ENCODE assay signal across 13 cellular contexts in the genomic region with DNA sequence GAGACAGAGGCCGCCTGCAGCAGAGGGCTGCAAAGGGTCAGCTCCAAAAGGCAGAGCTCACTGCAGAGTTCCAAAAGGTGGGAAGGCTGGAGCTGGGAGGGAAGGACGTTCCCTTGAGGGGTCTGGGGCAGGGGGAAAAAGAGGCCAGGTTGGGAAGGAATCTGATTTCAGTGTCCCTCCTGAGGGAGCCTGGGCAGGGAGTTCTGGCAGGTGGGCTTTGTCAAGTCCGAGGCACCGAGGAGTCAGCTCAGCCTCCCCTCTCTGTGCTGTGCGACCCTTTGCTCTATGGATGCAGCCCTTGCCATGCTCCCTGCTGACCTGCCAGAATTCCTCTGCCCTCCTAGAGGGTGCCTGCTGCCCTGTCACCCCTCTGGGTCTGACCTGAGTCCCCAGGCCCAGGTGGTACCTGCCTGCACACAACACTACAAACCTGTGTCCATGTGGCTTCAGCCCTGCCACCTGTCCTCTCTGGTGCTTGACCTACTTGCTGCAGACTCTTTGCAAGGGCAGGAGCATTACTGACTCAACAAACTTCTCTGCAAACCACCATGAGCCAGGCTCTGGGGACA.
DNase-seq lines count a peak whose midpoint lies in the region; ATAC-seq and TF ChIP-seq lines count a peak whose summit lies in the region.
"Had no signal": no experiment of that assay in that cellular context is flagged by ENCODE, and none has a peak within 500 bp of the region (broad histone marks: within the 10 kb centered on the region; RNA-seq: fewer than 3 reads in every experiment).

No MANE protein-coding gene starts in this region.

- H3K27me3 ChIP-seq in NT2/D1 (ENCODE audit: insufficient read depth, insufficient read length) = peaks cover under 1% of the 10 kb centered on the region
- H3K27me3 ChIP-seq in endodermal cell (ENCODE audit: control insufficient read depth, insufficient read depth, low read length, poor library complexity, severe bottlenecking) = no peaks in the 10 kb centered on the region
- no peaks in the 10 kb centered on the region for H3K27me3 ChIP-seq in trophoblast cell (ENCODE audit: insufficient read depth, low read length)
- H3K27me3 ChIP-seq: BLaER1 had no signal

- H3K4me3 Mint-ChIP-seq in endodermal cell = no peak overlapping the region
- H3K4me3 Mint-ChIP-seq: CD8-positive, alpha-beta memory T cell had no signal

- H4K91ac ChIP-seq in trophoblast cell (ENCODE audit: low read depth, low read length) = no peak overlapping the region

- H3K9ac ChIP-seq in NT2/D1 (ENCODE audit: insufficient read length, low read depth) (peak overlapping the region; percentile 39), endodermal cell (ENCODE audit: extremely low read depth, low read length, poor library complexity, severe bottlenecking) (no peak overlapping the region), trophoblast cell (ENCODE audit: low read length) (no peak overlapping the region)
- H3K9ac ChIP-seq: BLaER1 had no signal

- H3K9me3 ChIP-seq in NT2/D1 (ENCODE audit: insufficient read depth, low read length) (0 out of 2 replicates have a peak, but pooled peaks cover 5% of the 10 kb centered on the region), endodermal cell (ENCODE audit: control insufficient read depth, low read length) (no peaks in the 10 kb centered on the region), trophoblast cell (ENCODE audit: insufficient read depth, low read depth, low read length) (peaks cover under 1% of the 10 kb centered on the region)
- H3K9me3 ChIP-seq: BLaER1, Caco-2 had no signal

- H3K36me3 Mint-ChIP-seq in endodermal cell (ENCODE audit: low read depth) = no peaks in the 10 kb centered on the region
- H3K36me3 Mint-ChIP-seq: CD8-positive, alpha-beta memory T cell had no signal

- no peak overlapping the region for H2AFZ ChIP-seq in trophoblast cell (ENCODE audit: insufficient read depth, low read length, poor library complexity)

- no peaks in the 10 kb centered on the region for H3K36me3 ChIP-seq in NT2/D1 (ENCODE audit: insufficient read depth, insufficient read length, low read length)
- H3K36me3 ChIP-seq in endodermal cell (ENCODE audit: control insufficient read depth, insufficient read depth, low read length) = no peaks in the 10 kb centered on the region
- no peaks in the 10 kb centered on the region for H3K36me3 ChIP-seq in trophoblast cell (ENCODE audit: control insufficient read depth in 1 of 2, insufficient read depth in 2 of 2, low read length in 2 of 2)
- H3K36me3 ChIP-seq: BLaER1 had no signal

- H3K79me2 ChIP-seq in trophoblast cell (ENCODE audit: control insufficient read depth, insufficient read depth, low read length, poor library complexity) = no peaks in the 10 kb centered on the region

- H3K4me1 ChIP-seq in NT2/D1 (ENCODE audit: insufficient read depth, insufficient read length) (peaks cover 17% of the 10 kb centered on the region), endodermal cell (ENCODE audit: control insufficient read depth, insufficient read depth, low read length) (peaks cover 8% of the 10 kb centered on the region), trophoblast cell (ENCODE audit: control insufficient read depth in 1 of 2, insufficient read depth in 2 of 2, low read length in 2 of 2) (no peaks in the 10 kb centered on the region)
- H3K4me1 ChIP-seq: Caco-2 had no signal

- H3K27me3 Mint-ChIP-seq in endodermal cell (ENCODE audit: insufficient read depth) = peaks cover 7% of the 10 kb centered on the region

- H3K23ac ChIP-seq in trophoblast cell (ENCODE audit: low read length) = peak overlapping the region; percentile 30

- H2BK12ac ChIP-seq in trophoblast cell (ENCODE audit: low read length) = no peak overlapping the region

- H3K4me1 Mint-ChIP-seq in endodermal cell = peaks cover 18% of the 10 kb centered on the region
- H3K4me1 Mint-ChIP-seq: CD8-positive, alpha-beta memory T cell had no signal

- H3K79me1 ChIP-seq in trophoblast cell (ENCODE audit: low read length) = no peaks in the 10 kb centered on the region

- ATAC-seq in GM18873 (IDR thresholded peaks at IDR 0.05; ENCODE audit: low FRiP score, unreplicated experiment) = no peak

- H3K4me3 ChIP-seq in NT2/D1 (ENCODE audit: insufficient read length, low read depth) (no peak overlapping the region), endodermal cell (ENCODE audit: low read length) (no peak overlapping the region), trophoblast cell (ENCODE audit: low read depth, low read length) (no peak overlapping the region)
- H3K4me3 ChIP-seq: BLaER1 had no signal

- H4K12ac ChIP-seq in trophoblast cell (ENCODE audit: low read depth, low read length) = no peak overlapping the region

- in situ Hi-C loops in G401 (cut with HindIII; ENCODE audit: low sequenced_read_pairs) = no loop called here

- WGBS in endodermal cell (ENCODE audit: insufficient coverage in 1 of 2, insufficient read length in 1 of 2), 2 experiments = 63 to 85% methylated on average over 2 to 5 of the region's 5 CpGs
- WGBS in trophoblast cell (ENCODE audit: extremely low coverage, insufficient coverage, insufficient read length) = no CpG with 5 or more reads among the region's 5 CpGs

- no peak overlapping the region for H3K4me2 ChIP-seq in trophoblast cell (ENCODE audit: low read length)
- H3K4me2 ChIP-seq: BLaER1 had no signal

- peak; percentile 45 for DNase-seq in G401 (ENCODE audit: low spot score)
- no peak for DNase-seq in NT2/D1 (ENCODE audit: low read depth, low spot score)
- DNase-seq in endodermal cell = peak; percentile 45
- no peak for DNase-seq in trophoblast cell
- DNase-seq in NCI-H1694 treated with DMSO at 0.1 percent for 48 hours (lab: John Stamatoyannopoulos, UW) = no peak
- no peak for DNase-seq in NCI-H1105 treated with DMSO at 0.1 percent for 48 hours (lab: John Stamatoyannopoulos, UW)
- no peak for DNase-seq in NCI-H2029 (lab: John Stamatoyannopoulos, UW)
- DNase-seq: 8988T; CD8-positive, alpha-beta memory T cell; GF-D8 had no signal

- H2BK120ac ChIP-seq in trophoblast cell (ENCODE audit: insufficient read depth, low read length, poor library complexity) = no peak overlapping the region

- no peak overlapping the region for H2AK5ac ChIP-seq in trophoblast cell (ENCODE audit: low read length)

- H3K27ac Mint-ChIP-seq in endodermal cell = peak overlapping the region; percentile 10
- H3K27ac Mint-ChIP-seq: CD8-positive, alpha-beta memory T cell had no signal

- H3K9me3 Mint-ChIP-seq in endodermal cell = no peaks in the 10 kb centered on the region

- no peak overlapping the region for H3K18ac ChIP-seq in trophoblast cell (ENCODE audit: low read length)

- no peak overlapping the region for H3K14ac ChIP-seq in trophoblast cell (ENCODE audit: low read length)

- H2BK5ac ChIP-seq in trophoblast cell (ENCODE audit: low read depth, low read length, poor library complexity) = no peak overlapping the region

- no peak overlapping the region for H4K8ac ChIP-seq in trophoblast cell (ENCODE audit: low read depth, low read length)

- no peak overlapping the region for H3K27ac ChIP-seq in endodermal cell (ENCODE audit: low read depth, low read length)
- H3K27ac ChIP-seq in trophoblast cell (ENCODE audit: low read depth, low read length) = no peak overlapping the region
- H3K27ac ChIP-seq: BLaER1 had no signal

- no peak for TF ChIP-seq CTCF in endodermal cell (conservative IDR thresholded peaks at IDR 0.05)

- H3K4ac ChIP-seq in trophoblast cell (ENCODE audit: low read depth, low read length) = no peak overlapping the region

Comparison
In these comparisons a context has a peak if more than half of its experiments do, and no peak if none do; other contexts are left out.
1. DNase-seq: peak in G401 (single experiment) and endodermal cell (single experiment); none in NT2/D1 (single experiment), trophoblast cell (0 of 2), NCI-H1694 treated with DMSO at 0.1 percent for 48 hours (single experiment), NCI-H1105 treated with DMSO at 0.1 percent for 48 hours (single experiment) and NCI-H2029 (single experiment).